1 cellular context compared by ENCODE assay signal in the genomic region with DNA sequence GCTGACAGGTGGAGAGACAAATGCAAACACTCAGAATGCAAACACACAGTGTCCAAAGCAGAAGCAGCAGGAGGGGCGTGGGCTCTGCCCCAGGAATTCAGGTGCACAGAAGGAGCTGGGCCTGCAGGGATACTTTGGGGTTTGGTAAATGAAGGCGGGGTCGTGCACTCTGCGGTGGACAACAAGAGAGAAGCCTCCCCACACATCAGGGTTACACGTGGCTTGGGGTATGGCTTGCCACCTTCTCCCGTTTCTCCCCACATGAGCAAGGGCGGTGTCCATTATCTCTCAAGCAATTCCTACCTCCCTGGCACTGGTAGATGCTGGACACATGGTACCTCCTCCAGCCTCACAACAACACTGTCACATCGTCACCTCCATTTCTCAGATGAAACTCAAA. TPM values are rescaled to one million over a fixed set of nuclear protein-coding genes. Genes with fewer than 3 reads are reported as not detected.
"Had no signal": no experiment of that assay in that cellular context is flagged by ENCODE, and none has a peak within 500 bp of the region (broad histone marks: within the 10 kb centered on the region; RNA-seq: fewer than 3 reads in every experiment).

No MANE protein-coding gene starts in this region.

RNA-seq across cellular contexts. Expression of a gene that starts 35.0 kb away (rescaled TPM):
- polyA plus RNA-seq: adipose tissue had no signal
